In genomic region chr16:546909-547770, GRCh38 we compare ENCODE assay signal across 7 cellular contexts. TPM values are rescaled to one million over a fixed set of nuclear protein-coding genes. Genes with fewer than 3 reads are reported as not detected.
DNase-seq lines count a peak whose midpoint lies in the region; ATAC-seq and TF ChIP-seq lines count a peak whose summit lies in the region.
"Had no signal": no experiment of that assay in that cellular context is flagged by ENCODE, and none has a peak within 500 bp of the region (broad histone marks: within the 10 kb centered on the region; RNA-seq: fewer than 3 reads in every experiment).

No MANE protein-coding gene starts in this region.

- H3K4me3 ChIP-seq in OCI-LY1 (ENCODE audit: low read depth, low read length, poor library complexity, severe bottlenecking) = no peak overlapping the region

- H4K20me1 ChIP-seq in OCI-LY1 (ENCODE audit: insufficient read depth, low read length) = no peaks in the 10 kb centered on the region

- peaks cover 7% of the 10 kb centered on the region; the same call in 1 of the 2 replicates for H3K36me3 ChIP-seq in OCI-LY1 (ENCODE audit: insufficient read depth, low read length)

- peak; percentile 44; the same call in 1 of the 2 replicates for TF ChIP-seq CTCF in OCI-LY1 (IDR thresholded peaks at IDR 0.05; ENCODE audit: low read length)

- H2AFZ ChIP-seq in OCI-LY1 (ENCODE audit: low read length) = no peak overlapping the region

- no peak overlapping the region for H3K27ac ChIP-seq in OCI-LY1 (ENCODE audit: low read depth, low read length, poor library complexity, severe bottlenecking)
- H3K27ac ChIP-seq: epithelial cell of prostate had no signal

- DNase-seq in AG08395 (ENCODE audit: low spot score) (peak; percentile 55), ecto neural progenitor cell (ENCODE audit: low spot score) (peak; percentile 79), retina (peak; percentile 70), H4 (ENCODE audit: low spot score) (no peak)

- no peaks in the 10 kb centered on the region for H3K9me3 ChIP-seq in OCI-LY1 (ENCODE audit: low read length)

- no peaks in the 10 kb centered on the region for H3K79me2 ChIP-seq in OCI-LY1 (ENCODE audit: insufficient read depth, low read length)

- H3K9me2 ChIP-seq in OCI-LY1 (ENCODE audit: low read depth, low read length) = no peaks in the 10 kb centered on the region

- H3K4me1 ChIP-seq in OCI-LY1 (ENCODE audit: insufficient read depth, low read length, severe bottlenecking) = no peaks in the 10 kb centered on the region

- no peak overlapping the region for H3K4me2 ChIP-seq in OCI-LY1 (ENCODE audit: low read length)

- H3K27me3 ChIP-seq in OCI-LY1 (ENCODE audit: insufficient read depth, low read length) = no peaks in the 10 kb centered on the region

- no peak for ATAC-seq in GM21390 (IDR thresholded peaks at IDR 0.05; ENCODE audit: unreplicated experiment)

- H3F3A ChIP-seq in OCI-LY1 (ENCODE audit: insufficient read depth, low read length) = no peaks in the 10 kb centered on the region

- no peak overlapping the region for H3K9ac ChIP-seq in OCI-LY1 (ENCODE audit: low read length)

RNA-seq across cellular contexts. Expression of gene PRR35, which starts 13.1 kb away (rescaled TPM):
- total RNA-seq in H4 (2014; rRNA removed; shearing (Covaris generic)) = not detected in 2 replicates

RNA-seq across cellular contexts. Expression of gene CAPN15, which starts 19.6 kb away (rescaled TPM):
- 4.4 and 8.3 TPM in 2 replicates for total RNA-seq in H4 (2014; rRNA removed; shearing (Covaris generic))

RNA-seq across cellular contexts. Expression of gene NHLRC4, which starts 19.7 kb away (rescaled TPM):
- 0.06 and 0.43 TPM in 2 replicates for total RNA-seq in H4 (2014; rRNA removed; shearing (Covaris generic))

RNA-seq across cellular contexts. Expression of gene PIGQ, which starts 22.6 kb away (rescaled TPM):
- total RNA-seq in H4 (2014; rRNA removed; shearing (Covaris generic)) = 7.6 and 7.7 TPM in 2 replicates

RNA-seq across cellular contexts. Expression of gene RAB40C, which starts 42.7 kb away (rescaled TPM):
- total RNA-seq in H4 (2014; rRNA removed; shearing (Covaris generic)) = 4.4 and 5.1 TPM in 2 replicates
